ENCODE assay signal across 10 cellular contexts in the genomic region with DNA sequence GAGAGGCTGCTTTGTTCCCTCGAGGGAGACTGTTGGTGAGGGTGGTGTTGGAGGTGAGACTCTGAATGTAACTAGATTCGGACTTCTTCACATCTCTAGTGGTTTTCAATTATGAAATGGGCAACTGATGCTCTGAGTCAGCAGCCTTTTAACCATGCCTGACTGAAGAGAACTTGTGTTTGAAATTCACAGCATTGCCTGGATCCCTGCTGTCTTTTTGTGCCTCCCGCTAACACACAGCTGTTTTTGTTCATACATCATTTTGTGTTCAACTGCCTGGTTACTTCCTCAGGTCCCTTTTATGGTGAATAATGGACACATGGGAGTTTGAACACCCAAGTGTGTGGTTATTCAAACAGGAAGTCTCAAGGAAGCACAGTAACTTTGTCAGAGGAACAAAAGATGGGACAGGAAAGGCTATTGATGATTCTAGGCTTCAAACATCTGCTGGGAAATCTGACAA. TPM values are rescaled to one million over a fixed set of nuclear protein-coding genes. Genes with fewer than 3 reads are reported as not detected.
DNase-seq lines count a peak whose midpoint lies in the region; ATAC-seq, FAIRE-seq and TF ChIP-seq lines count a peak whose summit lies in the region.
"Had no signal": no experiment of that assay in that cellular context is flagged by ENCODE, and none has a peak within 500 bp of the region (broad histone marks: within the 10 kb centered on the region; RNA-seq: fewer than 3 reads in every experiment).

No MANE protein-coding gene starts in this region.

- no peaks in the 10 kb centered on the region for H3K9me3 ChIP-seq in stomach

- peaks cover 0 to 7% (median 0%) of the 10 kb centered on the region in 4 donors for H3K36me3 ChIP-seq in stomach

- no peak for FAIRE-seq in D721Med (lab: Jason Lieb, UNC)

- H3K27ac Mint-ChIP-seq in activated naive CD4-positive, alpha-beta T cell treated with anti-CD3 and anti-CD28 coated beads, Interleukin-2, amount 10 ng/mL, durations not matched to agents 7 days and 5 days, result no peak overlapping the region
- H3K27ac Mint-ChIP-seq: IgD-negative memory B cell; stimulated activated naive CD8-positive, alpha-beta T cell treated with anti-CD3 and anti-CD28 coated beads, Interleukin-15, Interleukin-2, amounts not matched to agents 100 ng/mL and 50 ng/mL, for 24 hours had no signal

- H3K4me3 Mint-ChIP-seq in activated naive CD4-positive, alpha-beta T cell treated with anti-CD3 and anti-CD28 coated beads, Interleukin-2, amount 10 ng/mL, durations not matched to agents 7 days and 5 days, result no peak overlapping the region
- H3K4me3 Mint-ChIP-seq: stimulated activated naive CD8-positive, alpha-beta T cell treated with anti-CD3 and anti-CD28 coated beads, Interleukin-15, Interleukin-2, amounts not matched to agents 100 ng/mL and 50 ng/mL, for 24 hours had no signal

- no peak for TF ChIP-seq CTCF in stomach (IDR thresholded peaks at IDR 0.05)
- TF ChIP-seq CTCF in D721Med (IDR thresholded peaks at IDR 0.05; ENCODE audit: insufficient read depth, missing control alignments), result no peak

- H3K27ac ChIP-seq in stomach, result peak overlapping the region in 4 of 5 donors; percentile 3 to 58 (median 36)

- intact Hi-C loops in stomach (cut with DNase I; ENCODE audit: low total_unique reads), result no loop called here

- peak; percentile 52 for ATAC-seq in GM21423 (IDR thresholded peaks at IDR 0.05; ENCODE audit: unreplicated experiment)
- ATAC-seq in HG03196 (IDR thresholded peaks at IDR 0.05; ENCODE audit: unreplicated experiment), result no peak

- TF ChIP-seq POLR2A in stomach (IDR thresholded peaks at IDR 0.05), result no peak

- WGBS in stomach, 5 donors, result 34 to 56% (median 52%) methylated on average over 3 of the region's 3 CpGs

- no peaks in the 10 kb centered on the region for H3K4me1 Mint-ChIP-seq in activated naive CD4-positive, alpha-beta T cell treated with anti-CD3 and anti-CD28 coated beads, Interleukin-2, amount 10 ng/mL, durations not matched to agents 7 days and 5 days

- no peak for TF ChIP-seq EP300 in stomach (IDR thresholded peaks at IDR 0.05)

- H3K4me3 ChIP-seq in stomach, result no peak overlapping the region

- H3K36me3 Mint-ChIP-seq in activated naive CD4-positive, alpha-beta T cell treated with anti-CD3 and anti-CD28 coated beads, Interleukin-2, amount 10 ng/mL, durations not matched to agents 7 days and 5 days, result no peaks in the 10 kb centered on the region
- H3K36me3 Mint-ChIP-seq: IgD-negative memory B cell had no signal

- H3K27me3 Mint-ChIP-seq in activated naive CD4-positive, alpha-beta T cell treated with anti-CD3 and anti-CD28 coated beads, Interleukin-2, amount 10 ng/mL, durations not matched to agents 7 days and 5 days, result peaks cover 85% of the 10 kb centered on the region

- no peaks in the 10 kb centered on the region for H3K27me3 ChIP-seq in stomach

- no peaks in the 10 kb centered on the region for H3K9me3 Mint-ChIP-seq in activated naive CD4-positive, alpha-beta T cell treated with anti-CD3 and anti-CD28 coated beads, Interleukin-2, amount 10 ng/mL, durations not matched to agents 7 days and 5 days
- H3K9me3 Mint-ChIP-seq: IgD-negative memory B cell; stimulated activated naive CD8-positive, alpha-beta T cell treated with anti-CD3 and anti-CD28 coated beads, Interleukin-15, Interleukin-2, amounts not matched to agents 100 ng/mL and 50 ng/mL, for 24 hours had no signal

- H3K4me1 ChIP-seq in stomach, result peaks cover 0 to 85% (median 53%) of the 10 kb centered on the region in 4 donors

- CTCF ChIA-PET in activated naive CD4-positive, alpha-beta T cell treated with anti-CD3 and anti-CD28 coated beads, Interleukin-2, amount 10 ng/mL, durations not matched to agents 7 days and 5 days (lab: Charles Lee), result interaction anchor here (0.5 kb wide), 1 partner anchor 30 kb away, joined by 3 read pairs; no protein-coding TSS in a partner anchor

- peak; percentile 44 to 81 for DNase-seq in NOMO-1 (lab: John Stamatoyannopoulos, UW; ENCODE audit: unreplicated experiment in 2 of 2)
- peak; percentile 88 for DNase-seq in fibroblast of peridontal ligament (ENCODE audit: extremely low read depth)
- DNase-seq in stomach, result no peak
- no peak for DNase-seq in D721Med (ENCODE audit: insufficient read length, low spot score)
- no peak for DNase-seq in activated naive CD4-positive, alpha-beta T cell treated with anti-CD3 and anti-CD28 coated beads, Interleukin-2, amount 10 ng/mL, durations not matched to agents 7 days and 5 days
- DNase-seq in HUDEP-2 (lab: John Stamatoyannopoulos, UW; ENCODE audit: unreplicated experiment in 76 of 76), result no peak

RNA-seq across cellular contexts. Expression of a gene that starts 16.8 kb away (rescaled TPM):
- 100 to 1,000 TPM; 110 to 355 (median 208) TPM for total RNA-seq in stomach
- polyA plus RNA-seq in stomach, result 10 to 100 TPM; 11.7 to 16.4 (median 12.5) TPM

Comparison
In these comparisons a context has a peak if more than half of its experiments do, and no peak if none do; other contexts are left out.
1. DNase-seq: peak in NOMO-1 (2 of 2) and fibroblast of peridontal ligament (single experiment); none in stomach (single experiment), D721Med (single experiment), activated naive CD4-positive, alpha-beta T cell treated with anti-CD3 and anti-CD28 coated beads, Interleukin-2, amount 10 ng/mL, durations not matched to agents 7 days and 5 days (single experiment) and HUDEP-2 (0 of 76).